Comparison of ENCODE assay signal across 17 cellular contexts in the genomic region with DNA sequence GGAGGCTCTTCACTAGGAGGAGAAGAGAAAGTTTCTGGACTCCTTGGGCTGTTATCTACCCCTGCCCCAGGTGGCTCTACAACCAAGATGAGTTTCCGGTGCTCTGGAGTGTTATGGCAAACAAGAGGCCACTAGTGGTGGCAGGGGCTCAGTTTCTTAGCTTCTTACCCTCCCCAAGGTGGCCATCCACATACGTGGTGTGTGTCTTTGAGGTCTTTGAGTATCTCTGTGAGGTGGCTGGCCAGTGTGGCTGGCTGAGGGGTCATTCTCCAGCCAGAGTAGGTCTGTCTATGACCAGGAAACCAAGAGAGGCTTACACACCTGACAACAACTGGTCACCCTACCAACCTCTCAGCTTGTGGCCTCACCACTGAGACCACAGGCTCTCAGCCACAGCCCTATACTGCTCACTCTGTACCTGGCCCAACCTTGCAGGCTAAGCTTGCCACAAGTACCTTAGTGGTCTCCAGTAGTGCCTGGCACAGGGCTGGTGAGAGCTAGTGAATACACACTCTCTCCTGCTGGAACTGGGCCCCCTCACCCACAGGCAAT. TPM values are rescaled to one million over a fixed set of nuclear protein-coding genes. Genes with fewer than 3 reads are reported as not detected.
DNase-seq lines count a peak whose midpoint lies in the region; ATAC-seq and TF ChIP-seq lines count a peak whose summit lies in the region.
"Had no signal": no experiment of that assay in that cellular context is flagged by ENCODE, and none has a peak within 500 bp of the region (broad histone marks: within the 10 kb centered on the region; RNA-seq: fewer than 3 reads in every experiment).

No MANE protein-coding gene starts in this region.

- peaks cover 13% of the 10 kb centered on the region for H3K36me3 ChIP-seq in effector memory CD4-positive, alpha-beta T cell (ENCODE audit: control insufficient read depth, insufficient read depth, low read length)
- H3K36me3 ChIP-seq: ovary had no signal

- H3K27me3 Mint-ChIP-seq in activated CD4-positive, alpha-beta T cell treated with anti-CD3 and anti-CD28 coated beads, Interleukin-2, amount 10 ng/mL, durations not matched to agents 7 days and 5 days: no peaks in the 10 kb centered on the region
- H3K27me3 Mint-ChIP-seq in stimulated activated naive B cell treated with anti-CD40 and anti-IgM and Interleukin-4, amounts not matched to agents 10 μg/mL and 1 μg/mL and 100 μg/mL, for 72 hours: no peaks in the 10 kb centered on the region

- no peaks in the 10 kb centered on the region for H3K9me3 ChIP-seq in effector memory CD4-positive, alpha-beta T cell (ENCODE audit: control insufficient read depth, low read length)
- H3K9me3 ChIP-seq: heart left ventricle, ovary had no signal

- peak overlapping the region; percentile 63 for H3K27ac ChIP-seq in effector memory CD4-positive, alpha-beta T cell (ENCODE audit: insufficient read depth, low read length, poor library complexity, severe bottlenecking)
- H3K27ac ChIP-seq: KMS-11, ovary had no signal

- peak overlapping the region; percentile 95 for H3K4me3 Mint-ChIP-seq in activated CD4-positive, alpha-beta T cell treated with anti-CD3 and anti-CD28 coated beads, Interleukin-2, amount 10 ng/mL, durations not matched to agents 7 days and 5 days
- H3K4me3 Mint-ChIP-seq in stimulated activated naive B cell treated with anti-CD40 and anti-IgM and Interleukin-4, amounts not matched to agents 10 μg/mL and 1 μg/mL and 100 μg/mL, for 72 hours: no peak overlapping the region

- H3K27ac Mint-ChIP-seq in activated CD4-positive, alpha-beta T cell treated with anti-CD3 and anti-CD28 coated beads, Interleukin-2, amount 10 ng/mL, durations not matched to agents 7 days and 5 days: peak overlapping the region; percentile 94
- peak overlapping the region; percentile 60 for H3K27ac Mint-ChIP-seq in stimulated activated naive B cell treated with anti-CD40 and anti-IgM and Interleukin-4, amounts not matched to agents 10 μg/mL and 1 μg/mL and 100 μg/mL, for 72 hours

- no peak for TF ChIP-seq POLR2A in erythroblast (IDR thresholded peaks at IDR 0.05; ENCODE audit: low read length)

- no peak for DNase-seq in activated CD4-positive, alpha-beta T cell treated with anti-CD3 and anti-CD28 coated beads, Interleukin-2, amount 10 ng/mL, durations not matched to agents 7 days and 5 days
- no peak for DNase-seq in activated CD4-positive, alpha-beta T cell treated with anti-CD3 and anti-CD28 coated beads for 1 hour
- DNase-seq in activated CD4-positive, alpha-beta T cell treated with anti-CD3 and anti-CD28 coated beads, Interleukin-2, amount 50 U/mL, for 48 hours: peak; percentile 54 to 66
- DNase-seq in effector memory CD4-positive, alpha-beta T cell: no peak
- no peak for DNase-seq in stimulated activated naive B cell treated with anti-CD40 and anti-IgM and Interleukin-4, amounts not matched to agents 10 μg/mL and 1 μg/mL and 100 μg/mL, for 72 hours
- DNase-seq in erythroblast (lab: John Stamatoyannopoulos, UW): no peak
- no peak for DNase-seq in NCI-H2227 (lab: John Stamatoyannopoulos, UW; ENCODE audit: unreplicated experiment)
- no peak for DNase-seq in NCI-H1930 (lab: John Stamatoyannopoulos, UW)
- DNase-seq: COR-L47, GDM1, heart left ventricle, kidney, NCI-H1417, NCI-H446, ovary, T1000 had no signal

- H3K9me3 Mint-ChIP-seq in activated CD4-positive, alpha-beta T cell treated with anti-CD3 and anti-CD28 coated beads, Interleukin-2, amount 10 ng/mL, durations not matched to agents 7 days and 5 days: no peaks in the 10 kb centered on the region
- no peaks in the 10 kb centered on the region for H3K9me3 Mint-ChIP-seq in stimulated activated naive B cell treated with anti-CD40 and anti-IgM and Interleukin-4, amounts not matched to agents 10 μg/mL and 1 μg/mL and 100 μg/mL, for 72 hours

- H3K4me3 ChIP-seq in effector memory CD4-positive, alpha-beta T cell (ENCODE audit: insufficient read depth, low read depth, low read length, poor library complexity, severe bottlenecking): peak overlapping the region; percentile 7
- H3K4me3 ChIP-seq: heart left ventricle, ovary had no signal

- peaks cover 71% of the 10 kb centered on the region for H3K4me1 ChIP-seq in effector memory CD4-positive, alpha-beta T cell (ENCODE audit: control insufficient read depth, insufficient read depth, low read length, poor library complexity, severe bottlenecking)

- POLR2A ChIA-PET in activated CD4-positive, alpha-beta T cell treated with anti-CD3 and anti-CD28 coated beads, Interleukin-2, amount 10 ng/mL, durations not matched to agents 7 days and 5 days (lab: Charles Lee): interaction anchor here (1.3 to 7.0 kb wide), 4 partner anchors 9 to 36 kb away, joined by 4 to 168 read pairs (median 20); partner anchors contain the start of gene CISH

- no peak for ATAC-seq in stimulated activated naive B cell treated with anti-CD40 and anti-IgM and Interleukin-4, amounts not matched to agents 10 μg/mL and 1 μg/mL and 100 μg/mL, for 72 hours (replicated peaks)
- ATAC-seq: heart left ventricle had no signal

- peaks cover 71% of the 10 kb centered on the region for H3K36me3 Mint-ChIP-seq in activated CD4-positive, alpha-beta T cell treated with anti-CD3 and anti-CD28 coated beads, Interleukin-2, amount 10 ng/mL, durations not matched to agents 7 days and 5 days (ENCODE audit: low read depth)
- peaks cover 26 to 63% of the 10 kb centered on the region in 2 donors for H3K36me3 Mint-ChIP-seq in stimulated activated naive B cell treated with anti-CD40 and anti-IgM and Interleukin-4, amounts not matched to agents 10 μg/mL and 1 μg/mL and 100 μg/mL, for 72 hours

- CTCF ChIA-PET in activated CD4-positive, alpha-beta T cell treated with anti-CD3 and anti-CD28 coated beads, Interleukin-2, amount 10 ng/mL, durations not matched to agents 7 days and 5 days (lab: Charles Lee): interaction anchor here (1.0 to 17.2 kb wide), 4 partner anchors 16 to 79 kb away, joined by 3 to 284 read pairs (median 242); partner anchors contain the start of genes CISH and MAPKAPK3

- no peaks in the 10 kb centered on the region for H3K27me3 ChIP-seq in effector memory CD4-positive, alpha-beta T cell (replicated peaks; ENCODE audit: control insufficient read depth, insufficient read depth, low read length, poor library complexity, severe bottlenecking)
- H3K27me3 ChIP-seq: heart left ventricle, ovary had no signal

- H3K4me1 Mint-ChIP-seq in activated CD4-positive, alpha-beta T cell treated with anti-CD3 and anti-CD28 coated beads, Interleukin-2, amount 10 ng/mL, durations not matched to agents 7 days and 5 days: peaks cover 88% of the 10 kb centered on the region
- H3K4me1 Mint-ChIP-seq in stimulated activated naive B cell treated with anti-CD40 and anti-IgM and Interleukin-4, amounts not matched to agents 10 μg/mL and 1 μg/mL and 100 μg/mL, for 72 hours: peaks cover 40 to 55% of the 10 kb centered on the region in 2 donors

RNA-seq across cellular contexts. Expression of gene HEMK1, which starts 5.0 kb away (rescaled TPM):
- 10 to 100 TPM; 42.3 to 49.0 TPM for total RNA-seq in activated CD4-positive, alpha-beta T cell treated with anti-CD3 and anti-CD28 coated beads, Interleukin-2, amount 10 ng/mL, durations not matched to agents 7 days and 5 days

RNA-seq across cellular contexts. Expression of gene C3orf18, which starts 6.8 kb away (rescaled TPM):
- total RNA-seq in activated CD4-positive, alpha-beta T cell treated with anti-CD3 and anti-CD28 coated beads, Interleukin-2, amount 10 ng/mL, durations not matched to agents 7 days and 5 days: 10 to 100 TPM; 29.0 to 33.9 TPM

RNA-seq across cellular contexts. Expression of gene CISH, which starts 37.2 kb away (rescaled TPM):
- 100 to 1,000 TPM; 300 to 308 TPM for total RNA-seq in activated CD4-positive, alpha-beta T cell treated with anti-CD3 and anti-CD28 coated beads, Interleukin-2, amount 10 ng/mL, durations not matched to agents 7 days and 5 days

RNA-seq across cellular contexts. Expression of gene MAPKAPK3, which starts 42.6 kb away (rescaled TPM):
- total RNA-seq in activated CD4-positive, alpha-beta T cell treated with anti-CD3 and anti-CD28 coated beads, Interleukin-2, amount 10 ng/mL, durations not matched to agents 7 days and 5 days: 100 to 1,000 TPM; 135 to 140 TPM

Comparison
In these comparisons a context has a peak if more than half of its experiments do, and no peak if none do; other contexts are left out.
1. DNase-seq: peak in activated CD4-positive, alpha-beta T cell treated with anti-CD3 and anti-CD28 coated beads, Interleukin-2, amount 50 U/mL, for 48 hours (2 of 2); none in activated CD4-positive, alpha-beta T cell treated with anti-CD3 and anti-CD28 coated beads, Interleukin-2, amount 10 ng/mL, durations not matched to agents 7 days and 5 days (single experiment), activated CD4-positive, alpha-beta T cell treated with anti-CD3 and anti-CD28 coated beads for 1 hour (single experiment), effector memory CD4-positive, alpha-beta T cell (0 of 3), stimulated activated naive B cell treated with anti-CD40 and anti-IgM and Interleukin-4, amounts not matched to agents 10 μg/mL and 1 μg/mL and 100 μg/mL, for 72 hours (single experiment), erythroblast (0 of 2), NCI-H2227 (single experiment) and NCI-H1930 (0 of 2).